In genomic region chr6:164531745-164532144, GRCh38 we compare ENCODE assay signal across 20 cellular contexts.
"Had no signal": no experiment of that assay in that cellular context is flagged by ENCODE, and none has a peak within 500 bp of the region (broad histone marks: within the 10 kb centered on the region; RNA-seq: fewer than 3 reads in every experiment).

No MANE protein-coding gene starts in this region.

- H3K4me3 Mint-ChIP-seq: activated naive CD4-positive, alpha-beta T cell treated with anti-CD3 and anti-CD28 coated beads, Interleukin-2, amount 50 U/mL, for 24 hours; natural killer cell treated with Interleukin-12 subunit alpha and Interleukin-12 subunit beta and Interleukin-15 and Interleukin-18, amount 100 ng/mL, for 72 hours; stimulated activated memory B cell treated with anti-CD40 and anti-IgM and Interleukin-4, amounts not matched to agents 10 μg/mL and 1 μg/mL and 100 μg/mL, for 72 hours; T-helper 1 cell treated with Interleukin-12 subunit alpha and Interleukin-12 subunit beta and Interleukin-4 antibody, amounts not matched to agents 30 μg/mL and 1 μg/mL, for 36 hours; WTC11 had no signal

- H3K79me2 ChIP-seq: parathyroid adenoma had no signal

- H3K9ac ChIP-seq: parathyroid adenoma had no signal

- H3K36me3 Mint-ChIP-seq: activated naive CD4-positive, alpha-beta T cell treated with anti-CD3 and anti-CD28 coated beads, Interleukin-2, amount 50 U/mL, for 24 hours; stimulated activated memory B cell treated with anti-CD40 and anti-IgM and Interleukin-4, amounts not matched to agents 10 μg/mL and 1 μg/mL and 100 μg/mL, for 72 hours had no signal

- H3K27ac ChIP-seq: epithelial cell of prostate, left ventricle myocardium inferior, parathyroid adenoma, right lobe of liver had no signal

- H3K36me3 ChIP-seq: left ventricle myocardium inferior, right lobe of liver, uterus had no signal

- H3K27me3 Mint-ChIP-seq: activated naive CD4-positive, alpha-beta T cell treated with anti-CD3 and anti-CD28 coated beads, Interleukin-2, amount 50 U/mL, for 24 hours; natural killer cell treated with Interleukin-12 subunit alpha and Interleukin-12 subunit beta and Interleukin-15 and Interleukin-18, amount 100 ng/mL, for 72 hours; stimulated activated memory B cell treated with anti-CD40 and anti-IgM and Interleukin-4, amounts not matched to agents 10 μg/mL and 1 μg/mL and 100 μg/mL, for 72 hours had no signal

- H3K4me2 ChIP-seq: smooth muscle cell had no signal

- H3K27ac Mint-ChIP-seq: activated naive CD4-positive, alpha-beta T cell treated with anti-CD3 and anti-CD28 coated beads, Interleukin-2, amount 50 U/mL, for 24 hours; natural killer cell treated with Interleukin-12 subunit alpha and Interleukin-12 subunit beta and Interleukin-15 and Interleukin-18, amount 100 ng/mL, for 72 hours; stimulated activated memory B cell treated with anti-CD40 and anti-IgM and Interleukin-4, amounts not matched to agents 10 μg/mL and 1 μg/mL and 100 μg/mL, for 72 hours; T-helper 1 cell treated with Interleukin-12 subunit alpha and Interleukin-12 subunit beta and Interleukin-4 antibody, amounts not matched to agents 30 μg/mL and 1 μg/mL, for 36 hours; WTC11 had no signal

- ATAC-seq: natural killer cell treated with Interleukin-12 subunit alpha and Interleukin-12 subunit beta and Interleukin-15 and Interleukin-18, amount 100 ng/mL, for 72 hours; right lobe of liver; stimulated activated memory B cell treated with anti-CD40 and anti-IgM and Interleukin-4, amounts not matched to agents 10 μg/mL and 1 μg/mL and 100 μg/mL, for 72 hours; WTC11 had no signal

- H3K4me1 ChIP-seq: parathyroid adenoma, right lobe of liver, uterus had no signal

- DNase-seq: activated gamma-delta T cell; activated T-cell treated with anti-CD3 and anti-CD28 coated beads, Interleukin-2, amount 50 U/mL, for 48 hours; anterior cingulate cortex; cortex of kidney; foreskin fibroblast; kidney; left ventricle myocardium inferior; nucleus accumbens; right lobe of liver; stimulated activated CD4-positive, alpha-beta T cell treated with anti-CD3 and anti-CD28 coated beads, Interleukin-15, amount 100 ng/mL, for 24 hours; T1000; uterus had no signal

- H3K4me1 Mint-ChIP-seq: activated naive CD4-positive, alpha-beta T cell treated with anti-CD3 and anti-CD28 coated beads, Interleukin-2, amount 50 U/mL, for 24 hours; stimulated activated memory B cell treated with anti-CD40 and anti-IgM and Interleukin-4, amounts not matched to agents 10 μg/mL and 1 μg/mL and 100 μg/mL, for 72 hours had no signal

- H3K27me3 ChIP-seq: right lobe of liver, uterus had no signal

- H3K9me3 ChIP-seq: right lobe of liver, uterus had no signal

- H3K4me3 ChIP-seq: left ventricle myocardium inferior, right lobe of liver, smooth muscle cell, uterus had no signal

- H3K9me3 Mint-ChIP-seq: activated naive CD4-positive, alpha-beta T cell treated with anti-CD3 and anti-CD28 coated beads, Interleukin-2, amount 50 U/mL, for 24 hours had no signal

- H2AFZ ChIP-seq: parathyroid adenoma had no signal
